8 cellular contexts compared by ENCODE assay signal in genomic region chr12:111396726-111397445, GRCh38. TPM values are rescaled to one million over a fixed set of nuclear protein-coding genes. Genes with fewer than 3 reads are reported as not detected.
A peak's percentile ranks its signal among the peaks of the same experiment; 100 is the strongest.
DNase-seq lines count a peak whose midpoint lies in the region; ATAC-seq and TF ChIP-seq lines count a peak whose summit lies in the region.

No MANE protein-coding gene starts in this region.

- H3K9me3 ChIP-seq in GM23248 (ENCODE audit: low read depth): no peaks in the 10 kb centered on the region
- no peaks in the 10 kb centered on the region for H3K9me3 ChIP-seq in SU-DHL-6 (ENCODE audit: insufficient read depth, low read length)

- H4K20me1 ChIP-seq in GM23248 (ENCODE audit: insufficient read depth) (no peaks in the 10 kb centered on the region), SU-DHL-6 (ENCODE audit: low read depth, low read length) (no peaks in the 10 kb centered on the region)

- H3K4me2 ChIP-seq in GM23248 (ENCODE audit: unreplicated experiment) (peak overlapping the region; percentile 82), SU-DHL-6 (ENCODE audit: low read depth, low read length, poor library complexity, severe bottlenecking) (peak overlapping the region; percentile 46)

- H3K27me3 ChIP-seq in GM23248 (replicated peaks; ENCODE audit: insufficient read depth) (no peaks in the 10 kb centered on the region), SU-DHL-6 (ENCODE audit: low read length) (no peaks in the 10 kb centered on the region)

- H3K4me3 Mint-ChIP-seq in activated naive CD8-positive, alpha-beta T cell: peak overlapping the region; percentile 84
- H3K4me3 Mint-ChIP-seq in progenitor cell of endocrine pancreas (ENCODE audit: low read depth): no peak overlapping the region
- H3K4me3 Mint-ChIP-seq in type B pancreatic cell: peak overlapping the region; percentile 41

- DNase-seq in DMS 273 treated with DMSO at 0.1 percent for 48 hours (lab: John Stamatoyannopoulos, UW) (peak; percentile 43), GM23248 (peak; percentile 86), MV-4-11 (lab: John Stamatoyannopoulos, UW) (peak; percentile 76), Right ventricle myocardium inferior (ENCODE audit: missing footprints) (peak; percentile 94), progenitor cell of endocrine pancreas (ENCODE audit: low spot score, unreplicated experiment) (peak; percentile 80), type B pancreatic cell (ENCODE audit: extremely low spot score, unreplicated experiment) (peak; percentile 91)

- H2AFZ ChIP-seq in GM23248: peak overlapping the region; percentile 87
- peak overlapping the region; percentile 82 for H2AFZ ChIP-seq in SU-DHL-6 (ENCODE audit: low read depth, low read length, severe bottlenecking)

- in situ Hi-C loops in GM23248 (cut with MboI): no loop called here

- peak overlapping the region; percentile 61 for H3K4me3 ChIP-seq in GM23248
- no peak overlapping the region for H3K4me3 ChIP-seq in SU-DHL-6 (ENCODE audit: insufficient read depth, low read length, poor library complexity, severe bottlenecking)

- no peaks in the 10 kb centered on the region for H3K9me3 Mint-ChIP-seq in activated naive CD8-positive, alpha-beta T cell (ENCODE audit: low read depth)
- no peaks in the 10 kb centered on the region for H3K9me3 Mint-ChIP-seq in progenitor cell of endocrine pancreas (ENCODE audit: low read depth)
- no peaks in the 10 kb centered on the region for H3K9me3 Mint-ChIP-seq in type B pancreatic cell

- peak overlapping the region; percentile 75 for H3K27ac Mint-ChIP-seq in activated naive CD8-positive, alpha-beta T cell
- no peak overlapping the region for H3K27ac Mint-ChIP-seq in progenitor cell of endocrine pancreas
- no peak overlapping the region for H3K27ac Mint-ChIP-seq in type B pancreatic cell

- H3K27ac ChIP-seq in GM23248 (peak overlapping the region; percentile 38), SU-DHL-6 (ENCODE audit: low read depth, low read length) (no peak overlapping the region)

- peaks cover 12% of the 10 kb centered on the region for H3K4me1 ChIP-seq in GM23248 (ENCODE audit: insufficient read depth)

- intact Hi-C loops in Right ventricle myocardium inferior (cut with DNase I): loop anchor here (1.0 to 10.0 kb wide), 3 partner anchors 54 to 288 kb away; partner anchors contain the start of genes ACAD10 and BRAP

- no peaks in the 10 kb centered on the region for H3K36me3 ChIP-seq in GM23248 (ENCODE audit: low read depth)
- no peaks in the 10 kb centered on the region for H3K36me3 ChIP-seq in SU-DHL-6 (ENCODE audit: low read length)

- peak; percentile 82 for ATAC-seq in Right ventricle myocardium inferior

- H3K36me3 Mint-ChIP-seq in activated naive CD8-positive, alpha-beta T cell: no peaks in the 10 kb centered on the region
- no peaks in the 10 kb centered on the region for H3K36me3 Mint-ChIP-seq in progenitor cell of endocrine pancreas (ENCODE audit: insufficient read depth)
- H3K36me3 Mint-ChIP-seq in type B pancreatic cell: no peaks in the 10 kb centered on the region

- WGBS in GM23248 (ENCODE audit: low coverage in 1 of 2, low lambda C conversion rate in 2 of 2, missing lambda C conversion rate in 2 of 2), 2 experiments: 8% methylated on average over 29 to 33 of the region's 34 CpGs

- no peaks in the 10 kb centered on the region for H3K79me2 ChIP-seq in GM23248 (ENCODE audit: insufficient read depth)
- no peaks in the 10 kb centered on the region for H3K79me2 ChIP-seq in SU-DHL-6 (ENCODE audit: insufficient read depth, low read length)

- H3K9ac ChIP-seq in GM23248 (peak overlapping the region; percentile 48), SU-DHL-6 (ENCODE audit: low read length) (peak overlapping the region; percentile 27)

- peaks cover 30% of the 10 kb centered on the region for H3F3A ChIP-seq in GM23248 (ENCODE audit: insufficient read depth)
- H3F3A ChIP-seq in SU-DHL-6 (ENCODE audit: insufficient read depth): no peaks in the 10 kb centered on the region

- H3K9me2 ChIP-seq in GM23248 (ENCODE audit: insufficient read depth): no peaks in the 10 kb centered on the region
- no peaks in the 10 kb centered on the region for H3K9me2 ChIP-seq in SU-DHL-6 (replicated peaks; ENCODE audit: insufficient read depth, low read length)

- TF ChIP-seq CTCF in SU-DHL-6 (IDR thresholded peaks at IDR 0.05; ENCODE audit: insufficient read depth, low read length, poor library complexity, severe bottlenecking) (peak; percentile 93), progenitor cell of endocrine pancreas (IDR thresholded peaks at IDR 0.05; ENCODE audit: unreplicated experiment) (peak; percentile 100), type B pancreatic cell (conservative IDR thresholded peaks at IDR 0.05) (peak; percentile 100)

- peaks cover 32% of the 10 kb centered on the region for H3K4me1 Mint-ChIP-seq in activated naive CD8-positive, alpha-beta T cell (ENCODE audit: low read depth)
- H3K4me1 Mint-ChIP-seq in progenitor cell of endocrine pancreas (ENCODE audit: low read depth) (no peaks in the 10 kb centered on the region), type B pancreatic cell (ENCODE audit: unreplicated experiment) (peaks cover 4% of the 10 kb centered on the region)

- H3K27me3 Mint-ChIP-seq in activated naive CD8-positive, alpha-beta T cell: no peaks in the 10 kb centered on the region
- peaks cover 14% of the 10 kb centered on the region for H3K27me3 Mint-ChIP-seq in progenitor cell of endocrine pancreas
- H3K27me3 Mint-ChIP-seq in type B pancreatic cell: peaks cover 5% of the 10 kb centered on the region

RNA-seq across cellular contexts. Expression of gene SH2B3, which starts 8.8 kb away (rescaled TPM):
- 39.1 and 42.8 TPM in 2 replicates for total RNA-seq in GM23248 (2014; rRNA removed; shearing (Covaris generic))
- polyA plus RNA-seq in GM23248 (2016; fragmentation: Nextera tagmentation; extraction: Ambion mirVana): 9.2 and 9.4 TPM in 2 replicates
- total RNA-seq in Right ventricle myocardium inferior (43.7 TPM), progenitor cell of endocrine pancreas (0.72 and 1.5 TPM in 2 replicates), type B pancreatic cell (ENCODE audit: low replicate concordance) (2.4 and 5.2 TPM in 2 replicates)

RNA-seq across cellular contexts. Expression of gene PHETA1, which starts 28.0 kb away (rescaled TPM):
- 4.8 and 12.9 TPM in 2 replicates for total RNA-seq in GM23248 (2014; rRNA removed; shearing (Covaris generic))
- 6.6 and 7.9 TPM in 2 replicates for polyA plus RNA-seq in GM23248 (2016; fragmentation: Nextera tagmentation; extraction: Ambion mirVana)
- total RNA-seq in Right ventricle myocardium inferior (37.4 TPM), progenitor cell of endocrine pancreas (31.3 and 32.9 TPM in 2 replicates), type B pancreatic cell (ENCODE audit: low replicate concordance) (25.5 and 27.4 TPM in 2 replicates)

Comparison
In these comparisons a context has a peak if more than half of its experiments do, and no peak if none do; other contexts are left out.
1. DNase-seq: peak in every context shown above with its lines; median percentile 94 in Right ventricle myocardium inferior; 91 in type B pancreatic cell; 86 in GM23248; 80 in progenitor cell of endocrine pancreas; 76 in MV-4-11; 43 in DMS 273 treated with DMSO at 0.1 percent for 48 hours.